ENCODE assay signal across 1 cellular context in the genomic region with DNA sequence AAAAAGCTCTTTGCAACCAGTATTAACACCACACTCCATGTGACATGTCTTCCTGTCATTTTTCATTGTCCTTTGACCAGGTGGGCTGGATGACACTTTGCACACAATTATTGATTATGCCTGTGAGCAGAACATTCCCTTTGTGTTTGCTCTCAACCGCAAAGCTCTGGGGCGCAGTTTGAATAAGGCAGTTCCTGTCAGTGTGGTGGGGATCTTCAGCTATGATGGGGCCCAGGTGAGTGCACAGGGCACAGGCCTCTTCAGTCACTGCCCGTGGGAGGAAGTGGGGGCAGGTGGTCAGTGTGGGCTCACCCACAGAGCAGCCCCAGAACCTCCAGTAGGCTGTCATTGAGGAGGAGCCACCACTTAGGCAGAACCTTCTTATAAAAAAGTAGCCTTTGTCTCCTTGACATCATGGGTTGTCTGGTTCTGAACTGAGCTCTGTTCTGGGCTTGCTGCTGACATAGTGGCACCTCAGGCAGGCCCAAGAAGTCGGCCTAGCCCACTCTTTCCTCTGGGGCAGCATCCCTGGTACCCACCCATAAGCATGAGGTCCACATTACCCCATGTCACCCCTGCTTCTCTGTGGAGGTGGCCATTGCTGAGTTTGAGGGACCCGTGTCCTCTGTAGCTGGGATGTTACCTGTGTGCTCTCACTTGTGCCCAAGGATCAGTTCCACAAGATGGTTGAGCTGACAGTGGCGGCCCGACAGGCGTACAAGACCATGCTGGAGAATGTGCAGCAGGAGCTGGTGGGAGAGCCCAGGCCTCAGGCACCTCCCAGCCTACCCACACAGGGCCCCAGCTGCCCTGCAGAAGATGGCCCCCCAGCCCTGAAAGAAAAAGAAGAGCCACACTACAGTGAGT.
TF ChIP-seq lines count a peak whose summit lies in the region.

No MANE protein-coding gene starts in this region.

TF ChIP-seq in HepG2, 621 proteins besides CTCF, POLR2A, EP300 and RAD21 (continued from another document and continues in another):
- TF ChIP-seq, protein P1, sequence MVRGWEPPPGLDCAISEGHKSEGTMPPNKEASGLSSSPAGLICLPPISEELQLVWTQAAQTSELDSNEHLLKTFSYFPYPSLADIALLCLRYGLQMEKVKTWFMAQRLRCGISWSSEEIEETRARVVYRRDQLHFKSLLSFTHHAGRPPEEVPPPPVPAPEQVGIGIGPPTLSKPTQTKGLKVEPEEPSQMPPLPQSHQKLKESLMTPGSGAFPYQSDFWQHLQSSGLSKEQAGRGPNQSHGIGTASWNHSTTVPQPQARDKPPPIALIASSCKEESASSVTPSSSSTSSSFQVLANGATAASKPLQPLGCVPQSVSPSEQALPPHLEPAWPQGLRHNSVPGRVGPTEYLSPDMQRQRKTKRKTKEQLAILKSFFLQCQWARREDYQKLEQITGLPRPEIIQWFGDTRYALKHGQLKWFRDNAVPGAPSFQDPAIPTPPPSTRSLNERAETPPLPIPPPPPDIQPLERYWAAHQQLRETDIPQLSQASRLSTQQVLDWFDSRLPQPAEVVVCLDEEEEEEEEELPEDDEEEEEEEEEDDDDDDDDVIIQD (CRISPR knock-in tag; IDR thresholded peaks at IDR 0.05; ENCODE audit: low read depth), result peak; percentile 60; the same call in 1 of the 2 replicates
- TF ChIP-seq, protein P2, sequence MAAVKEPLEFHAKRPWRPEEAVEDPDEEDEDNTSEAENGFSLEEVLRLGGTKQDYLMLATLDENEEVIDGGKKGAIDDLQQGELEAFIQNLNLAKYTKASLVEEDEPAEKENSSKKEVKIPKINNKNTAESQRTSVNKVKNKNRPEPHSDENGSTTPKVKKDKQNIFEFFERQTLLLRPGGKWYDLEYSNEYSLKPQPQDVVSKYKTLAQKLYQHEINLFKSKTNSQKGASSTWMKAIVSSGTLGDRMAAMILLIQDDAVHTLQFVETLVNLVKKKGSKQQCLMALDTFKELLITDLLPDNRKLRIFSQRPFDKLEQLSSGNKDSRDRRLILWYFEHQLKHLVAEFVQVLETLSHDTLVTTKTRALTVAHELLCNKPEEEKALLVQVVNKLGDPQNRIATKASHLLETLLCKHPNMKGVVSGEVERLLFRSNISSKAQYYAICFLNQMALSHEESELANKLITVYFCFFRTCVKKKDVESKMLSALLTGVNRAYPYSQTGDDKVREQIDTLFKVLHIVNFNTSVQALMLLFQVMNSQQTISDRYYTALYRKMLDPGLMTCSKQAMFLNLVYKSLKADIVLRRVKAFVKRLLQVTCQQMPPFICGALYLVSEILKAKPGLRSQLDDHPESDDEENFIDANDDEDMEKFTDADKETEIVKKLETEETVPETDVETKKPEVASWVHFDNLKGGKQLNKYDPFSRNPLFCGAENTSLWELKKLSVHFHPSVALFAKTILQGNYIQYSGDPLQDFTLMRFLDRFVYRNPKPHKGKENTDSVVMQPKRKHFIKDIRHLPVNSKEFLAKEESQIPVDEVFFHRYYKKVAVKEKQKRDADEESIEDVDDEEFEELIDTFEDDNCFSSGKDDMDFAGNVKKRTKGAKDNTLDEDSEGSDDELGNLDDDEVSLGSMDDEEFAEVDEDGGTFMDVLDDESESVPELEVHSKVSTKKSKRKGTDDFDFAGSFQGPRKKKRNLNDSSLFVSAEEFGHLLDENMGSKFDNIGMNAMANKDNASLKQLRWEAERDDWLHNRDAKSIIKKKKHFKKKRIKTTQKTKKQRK (IDR thresholded peaks at IDR 0.05; ENCODE audit: low read length), result no peak
- no peak for TF ChIP-seq MED8 (CRISPR knock-in tag; IDR thresholded peaks at IDR 0.05; ENCODE audit: insufficient replicate concordance)
- TF ChIP-seq ZNF451 (CRISPR knock-in tag; IDR thresholded peaks at IDR 0.05), result no peak
- TF ChIP-seq, protein P3, sequence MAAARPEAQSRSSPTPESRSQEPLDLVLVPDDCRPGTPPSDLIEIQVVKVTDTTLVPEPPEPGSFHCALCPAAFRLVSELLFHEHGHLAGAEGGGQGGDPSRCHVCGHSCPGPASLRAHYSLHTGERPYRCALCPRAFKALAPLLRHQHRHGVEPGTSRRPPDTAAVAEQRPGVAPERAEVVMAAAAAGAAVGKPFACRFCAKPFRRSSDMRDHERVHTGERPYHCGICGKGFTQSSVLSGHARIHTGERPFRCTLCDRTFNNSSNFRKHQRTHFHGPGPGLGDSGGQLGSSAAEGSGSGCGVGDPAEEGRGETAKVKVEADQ (CRISPR knock-in tag; IDR thresholded peaks at IDR 0.05; ENCODE audit: borderline replicate concordance), result peak; percentile 73; the same call in 1 of the 2 replicates
- peak; percentile 37; the same call in 1 of the 2 replicates for TF ChIP-seq HOXA5 (CRISPR knock-in tag; IDR thresholded peaks at IDR 0.05)
- no peak for TF ChIP-seq NONO (IDR thresholded peaks at IDR 0.05)
- peak; percentile 88 for TF ChIP-seq NONO (CRISPR knock-in tag; conservative IDR thresholded peaks at IDR 0.05)
- no peak for TF ChIP-seq ETV6 (CRISPR knock-in tag; conservative IDR thresholded peaks at IDR 0.05)
- TF ChIP-seq ZBTB38 (CRISPR knock-in tag; IDR thresholded peaks at IDR 0.05), result peak; percentile 43; the same call in 1 of the 2 replicates
- TF ChIP-seq DNMT1 (CRISPR knock-in tag; IDR thresholded peaks at IDR 0.05), result 0 out of 2 replicates have a peak, but pooled peaks have one; percentile 23
- TF ChIP-seq, protein P4, sequence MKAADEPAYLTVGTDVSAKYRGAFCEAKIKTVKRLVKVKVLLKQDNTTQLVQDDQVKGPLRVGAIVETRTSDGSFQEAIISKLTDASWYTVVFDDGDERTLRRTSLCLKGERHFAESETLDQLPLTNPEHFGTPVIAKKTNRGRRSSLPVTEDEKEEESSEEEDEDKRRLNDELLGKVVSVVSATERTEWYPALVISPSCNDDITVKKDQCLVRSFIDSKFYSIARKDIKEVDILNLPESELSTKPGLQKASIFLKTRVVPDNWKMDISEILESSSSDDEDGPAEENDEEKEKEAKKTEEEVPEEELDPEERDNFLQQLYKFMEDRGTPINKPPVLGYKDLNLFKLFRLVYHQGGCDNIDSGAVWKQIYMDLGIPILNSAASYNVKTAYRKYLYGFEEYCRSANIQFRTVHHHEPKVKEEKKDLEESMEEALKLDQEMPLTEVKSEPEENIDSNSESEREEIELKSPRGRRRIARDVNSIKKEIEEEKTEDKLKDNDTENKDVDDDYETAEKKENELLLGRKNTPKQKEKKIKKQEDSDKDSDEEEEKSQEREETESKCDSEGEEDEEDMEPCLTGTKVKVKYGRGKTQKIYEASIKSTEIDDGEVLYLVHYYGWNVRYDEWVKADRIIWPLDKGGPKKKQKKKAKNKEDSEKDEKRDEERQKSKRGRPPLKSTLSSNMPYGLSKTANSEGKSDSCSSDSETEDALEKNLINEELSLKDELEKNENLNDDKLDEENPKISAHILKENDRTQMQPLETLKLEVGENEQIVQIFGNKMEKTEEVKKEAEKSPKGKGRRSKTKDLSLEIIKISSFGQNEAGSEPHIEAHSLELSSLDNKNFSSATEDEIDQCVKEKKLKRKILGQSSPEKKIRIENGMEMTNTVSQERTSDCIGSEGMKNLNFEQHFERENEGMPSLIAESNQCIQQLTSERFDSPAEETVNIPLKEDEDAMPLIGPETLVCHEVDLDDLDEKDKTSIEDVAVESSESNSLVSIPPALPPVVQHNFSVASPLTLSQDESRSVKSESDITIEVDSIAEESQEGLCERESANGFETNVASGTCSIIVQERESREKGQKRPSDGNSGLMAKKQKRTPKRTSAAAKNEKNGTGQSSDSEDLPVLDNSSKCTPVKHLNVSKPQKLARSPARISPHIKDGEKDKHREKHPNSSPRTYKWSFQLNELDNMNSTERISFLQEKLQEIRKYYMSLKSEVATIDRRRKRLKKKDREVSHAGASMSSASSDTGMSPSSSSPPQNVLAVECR (CRISPR knock-in tag; IDR thresholded peaks at IDR 0.05; ENCODE audit: borderline replicate concordance), result peak; percentile 93
- no peak for TF ChIP-seq ZBTB8A (CRISPR knock-in tag; IDR thresholded peaks at IDR 0.05; ENCODE audit: borderline replicate concordance, low read depth)
- TF ChIP-seq ZKSCAN1 (IDR thresholded peaks at IDR 0.05; ENCODE audit: low read length), result no peak
- peak; percentile 94; the same call in 2 of the 3 replicates for TF ChIP-seq MXI1 (IDR thresholded peaks at IDR 0.05; ENCODE audit: borderline replicate concordance, low read depth, low read length)
- TF ChIP-seq HOXA7 (CRISPR knock-in tag; IDR thresholded peaks at IDR 0.05), result no peak
- TF ChIP-seq, protein P5, sequence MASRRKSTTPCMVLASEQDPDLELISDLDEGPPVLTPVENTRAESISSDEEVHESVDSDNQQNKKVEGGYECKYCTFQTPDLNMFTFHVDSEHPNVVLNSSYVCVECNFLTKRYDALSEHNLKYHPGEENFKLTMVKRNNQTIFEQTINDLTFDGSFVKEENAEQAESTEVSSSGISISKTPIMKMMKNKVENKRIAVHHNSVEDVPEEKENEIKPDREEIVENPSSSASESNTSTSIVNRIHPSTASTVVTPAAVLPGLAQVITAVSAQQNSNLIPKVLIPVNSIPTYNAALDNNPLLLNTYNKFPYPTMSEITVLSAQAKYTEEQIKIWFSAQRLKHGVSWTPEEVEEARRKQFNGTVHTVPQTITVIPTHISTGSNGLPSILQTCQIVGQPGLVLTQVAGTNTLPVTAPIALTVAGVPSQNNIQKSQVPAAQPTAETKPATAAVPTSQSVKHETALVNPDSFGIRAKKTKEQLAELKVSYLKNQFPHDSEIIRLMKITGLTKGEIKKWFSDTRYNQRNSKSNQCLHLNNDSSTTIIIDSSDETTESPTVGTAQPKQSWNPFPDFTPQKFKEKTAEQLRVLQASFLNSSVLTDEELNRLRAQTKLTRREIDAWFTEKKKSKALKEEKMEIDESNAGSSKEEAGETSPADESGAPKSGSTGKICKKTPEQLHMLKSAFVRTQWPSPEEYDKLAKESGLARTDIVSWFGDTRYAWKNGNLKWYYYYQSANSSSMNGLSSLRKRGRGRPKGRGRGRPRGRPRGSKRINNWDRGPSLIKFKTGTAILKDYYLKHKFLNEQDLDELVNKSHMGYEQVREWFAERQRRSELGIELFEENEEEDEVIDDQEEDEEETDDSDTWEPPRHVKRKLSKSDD (CRISPR knock-in tag; IDR thresholded peaks at IDR 0.05; ENCODE audit: low read depth), result peak; percentile 48; the same call in 1 of the 2 replicates
- TF ChIP-seq ZNF891 (CRISPR knock-in tag; IDR thresholded peaks at IDR 0.05), result peak; percentile 96; the same call in 1 of the 2 replicates
- peak; percentile 99 for TF ChIP-seq HDAC1 (CRISPR knock-in tag; IDR thresholded peaks at IDR 0.05)
- TF ChIP-seq, protein P6, sequence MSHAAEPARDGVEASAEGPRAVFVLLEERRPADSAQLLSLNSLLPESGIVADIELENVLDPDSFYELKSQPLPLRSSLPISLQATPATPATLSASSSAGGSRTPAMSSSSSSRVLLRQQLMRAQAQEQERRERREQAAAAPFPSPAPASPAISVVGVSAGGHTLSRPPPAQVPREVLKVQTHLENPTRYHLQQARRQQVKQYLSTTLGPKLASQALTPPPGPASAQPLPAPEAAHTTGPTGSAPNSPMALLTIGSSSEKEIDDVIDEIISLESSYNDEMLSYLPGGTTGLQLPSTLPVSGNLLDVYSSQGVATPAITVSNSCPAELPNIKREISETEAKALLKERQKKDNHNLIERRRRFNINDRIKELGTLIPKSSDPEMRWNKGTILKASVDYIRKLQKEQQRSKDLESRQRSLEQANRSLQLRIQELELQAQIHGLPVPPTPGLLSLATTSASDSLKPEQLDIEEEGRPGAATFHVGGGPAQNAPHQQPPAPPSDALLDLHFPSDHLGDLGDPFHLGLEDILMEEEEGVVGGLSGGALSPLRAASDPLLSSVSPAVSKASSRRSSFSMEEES (CRISPR knock-in tag; IDR thresholded peaks at IDR 0.05), result peak; percentile 81
- TF ChIP-seq MIXL1 (CRISPR knock-in tag; IDR thresholded peaks at IDR 0.05), result peak; percentile 96
- peak; percentile 86; the same call in 1 of the 2 replicates for TF ChIP-seq TOE1 (CRISPR knock-in tag; IDR thresholded peaks at IDR 0.05)
- TF ChIP-seq, protein P7, sequence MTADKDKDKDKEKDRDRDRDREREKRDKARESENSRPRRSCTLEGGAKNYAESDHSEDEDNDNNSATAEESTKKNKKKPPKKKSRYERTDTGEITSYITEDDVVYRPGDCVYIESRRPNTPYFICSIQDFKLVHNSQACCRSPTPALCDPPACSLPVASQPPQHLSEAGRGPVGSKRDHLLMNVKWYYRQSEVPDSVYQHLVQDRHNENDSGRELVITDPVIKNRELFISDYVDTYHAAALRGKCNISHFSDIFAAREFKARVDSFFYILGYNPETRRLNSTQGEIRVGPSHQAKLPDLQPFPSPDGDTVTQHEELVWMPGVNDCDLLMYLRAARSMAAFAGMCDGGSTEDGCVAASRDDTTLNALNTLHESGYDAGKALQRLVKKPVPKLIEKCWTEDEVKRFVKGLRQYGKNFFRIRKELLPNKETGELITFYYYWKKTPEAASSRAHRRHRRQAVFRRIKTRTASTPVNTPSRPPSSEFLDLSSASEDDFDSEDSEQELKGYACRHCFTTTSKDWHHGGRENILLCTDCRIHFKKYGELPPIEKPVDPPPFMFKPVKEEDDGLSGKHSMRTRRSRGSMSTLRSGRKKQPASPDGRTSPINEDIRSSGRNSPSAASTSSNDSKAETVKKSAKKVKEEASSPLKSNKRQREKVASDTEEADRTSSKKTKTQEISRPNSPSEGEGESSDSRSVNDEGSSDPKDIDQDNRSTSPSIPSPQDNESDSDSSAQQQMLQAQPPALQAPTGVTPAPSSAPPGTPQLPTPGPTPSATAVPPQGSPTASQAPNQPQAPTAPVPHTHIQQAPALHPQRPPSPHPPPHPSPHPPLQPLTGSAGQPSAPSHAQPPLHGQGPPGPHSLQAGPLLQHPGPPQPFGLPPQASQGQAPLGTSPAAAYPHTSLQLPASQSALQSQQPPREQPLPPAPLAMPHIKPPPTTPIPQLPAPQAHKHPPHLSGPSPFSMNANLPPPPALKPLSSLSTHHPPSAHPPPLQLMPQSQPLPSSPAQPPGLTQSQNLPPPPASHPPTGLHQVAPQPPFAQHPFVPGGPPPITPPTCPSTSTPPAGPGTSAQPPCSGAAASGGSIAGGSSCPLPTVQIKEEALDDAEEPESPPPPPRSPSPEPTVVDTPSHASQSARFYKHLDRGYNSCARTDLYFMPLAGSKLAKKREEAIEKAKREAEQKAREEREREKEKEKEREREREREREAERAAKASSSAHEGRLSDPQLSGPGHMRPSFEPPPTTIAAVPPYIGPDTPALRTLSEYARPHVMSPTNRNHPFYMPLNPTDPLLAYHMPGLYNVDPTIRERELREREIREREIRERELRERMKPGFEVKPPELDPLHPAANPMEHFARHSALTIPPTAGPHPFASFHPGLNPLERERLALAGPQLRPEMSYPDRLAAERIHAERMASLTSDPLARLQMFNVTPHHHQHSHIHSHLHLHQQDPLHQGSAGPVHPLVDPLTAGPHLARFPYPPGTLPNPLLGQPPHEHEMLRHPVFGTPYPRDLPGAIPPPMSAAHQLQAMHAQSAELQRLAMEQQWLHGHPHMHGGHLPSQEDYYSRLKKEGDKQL (CRISPR knock-in tag; IDR thresholded peaks at IDR 0.05; ENCODE audit: low read depth), result peak; percentile 95
- TF ChIP-seq, protein P8, sequence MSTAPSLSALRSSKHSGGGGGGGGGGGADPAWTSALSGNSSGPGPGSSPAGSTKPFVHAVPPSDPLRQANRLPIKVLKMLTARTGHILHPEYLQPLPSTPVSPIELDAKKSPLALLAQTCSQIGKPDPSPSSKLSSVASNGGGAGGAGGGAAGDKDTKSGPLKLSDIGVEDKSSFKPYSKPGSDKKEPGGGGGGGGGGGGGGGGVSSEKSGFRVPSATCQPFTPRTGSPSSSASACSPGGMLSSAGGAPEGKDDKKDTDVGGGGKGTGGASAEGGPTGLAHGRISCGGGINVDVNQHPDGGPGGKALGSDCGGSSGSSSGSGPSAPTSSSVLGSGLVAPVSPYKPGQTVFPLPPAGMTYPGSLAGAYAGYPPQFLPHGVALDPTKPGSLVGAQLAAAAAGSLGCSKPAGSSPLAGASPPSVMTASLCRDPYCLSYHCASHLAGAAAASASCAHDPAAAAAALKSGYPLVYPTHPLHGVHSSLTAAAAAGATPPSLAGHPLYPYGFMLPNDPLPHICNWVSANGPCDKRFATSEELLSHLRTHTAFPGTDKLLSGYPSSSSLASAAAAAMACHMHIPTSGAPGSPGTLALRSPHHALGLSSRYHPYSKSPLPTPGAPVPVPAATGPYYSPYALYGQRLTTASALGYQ (CRISPR knock-in tag; IDR thresholded peaks at IDR 0.05), result peak; percentile 86; the same call in 1 of the 2 replicates
- TF ChIP-seq, protein P9, sequence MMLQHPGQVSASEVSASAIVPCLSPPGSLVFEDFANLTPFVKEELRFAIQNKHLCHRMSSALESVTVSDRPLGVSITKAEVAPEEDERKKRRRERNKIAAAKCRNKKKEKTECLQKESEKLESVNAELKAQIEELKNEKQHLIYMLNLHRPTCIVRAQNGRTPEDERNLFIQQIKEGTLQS (CRISPR knock-in tag; IDR thresholded peaks at IDR 0.05), result peak; percentile 49; the same call in 1 of the 2 replicates
